ENCODE assay signal across 1 cellular context in the genomic region with DNA sequence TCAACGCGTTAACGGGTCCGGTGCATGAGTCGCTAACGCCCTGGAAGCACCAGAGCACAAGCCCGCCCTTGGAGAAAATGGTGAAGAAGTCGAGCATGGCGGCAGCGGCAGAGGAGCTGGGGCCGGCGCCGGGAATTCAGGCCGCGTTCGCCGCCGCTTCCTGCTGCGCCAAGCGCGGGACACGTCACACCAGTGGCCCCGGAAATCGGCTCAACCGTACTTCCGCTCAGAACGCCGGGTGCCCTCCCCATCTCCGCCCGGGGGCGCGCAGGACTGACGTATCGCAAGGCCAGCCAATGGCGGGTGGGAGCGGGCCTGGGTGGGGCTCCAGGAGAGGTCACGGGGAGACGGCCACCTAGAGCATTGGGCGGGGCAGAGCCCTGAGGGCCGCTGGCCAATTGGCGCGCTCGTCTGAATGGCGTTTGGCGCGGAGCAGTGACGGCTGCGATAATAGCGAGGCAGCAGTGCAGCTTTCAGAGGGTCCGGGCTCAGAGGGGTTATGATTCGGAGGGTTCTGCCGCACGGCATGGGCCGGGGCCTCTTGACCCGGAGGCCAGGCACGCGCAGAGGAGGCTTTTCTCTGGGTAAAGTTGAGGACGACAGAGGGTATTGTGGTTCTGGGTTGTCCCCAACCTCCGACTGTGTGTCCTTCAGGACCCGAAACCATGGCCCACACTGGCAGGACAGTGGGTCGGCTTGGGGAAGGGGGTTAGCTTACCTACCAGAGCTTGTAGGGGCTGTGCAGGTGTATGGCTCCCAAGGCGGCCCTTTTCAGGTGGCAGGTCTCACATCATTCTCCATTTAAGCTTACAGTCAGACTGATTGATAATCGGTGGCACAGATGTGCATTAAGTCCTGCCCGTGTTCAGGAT.
TF ChIP-seq lines count a peak whose summit lies in the region.

A gene (plus strand): TSS at position 447 of the 872 bp plus-strand sequence. CDS start 53 bp downstream, at position 500.
A gene with protein sequence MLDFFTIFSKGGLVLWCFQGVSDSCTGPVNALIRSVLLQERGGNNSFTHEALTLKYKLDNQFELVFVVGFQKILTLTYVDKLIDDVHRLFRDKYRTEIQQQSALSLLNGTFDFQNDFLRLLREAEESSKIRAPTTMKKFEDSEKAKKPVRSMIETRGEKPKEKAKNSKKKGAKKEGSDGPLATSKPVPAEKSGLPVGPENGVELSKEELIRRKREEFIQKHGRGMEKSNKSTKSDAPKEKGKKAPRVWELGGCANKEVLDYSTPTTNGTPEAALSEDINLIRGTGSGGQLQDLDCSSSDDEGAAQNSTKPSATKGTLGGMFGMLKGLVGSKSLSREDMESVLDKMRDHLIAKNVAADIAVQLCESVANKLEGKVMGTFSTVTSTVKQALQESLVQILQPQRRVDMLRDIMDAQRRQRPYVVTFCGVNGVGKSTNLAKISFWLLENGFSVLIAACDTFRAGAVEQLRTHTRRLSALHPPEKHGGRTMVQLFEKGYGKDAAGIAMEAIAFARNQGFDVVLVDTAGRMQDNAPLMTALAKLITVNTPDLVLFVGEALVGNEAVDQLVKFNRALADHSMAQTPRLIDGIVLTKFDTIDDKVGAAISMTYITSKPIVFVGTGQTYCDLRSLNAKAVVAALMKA (minus strand): TSS at position 188 of the 872 bp plus-strand sequence. CDS start 91 bp downstream, at position 97.

TF ChIP-seq in GM23338, 12 proteins besides CTCF, POLR2A, EP300 and RAD21:
- TF ChIP-seq EZH2 (IDR thresholded peaks at IDR 0.05; ENCODE audit: low read depth, unreplicated experiment), result no peak
- TF ChIP-seq JUNB (IDR thresholded peaks at IDR 0.05; ENCODE audit: unreplicated experiment), result no peak
- TF ChIP-seq CREB1 (CRISPR knock-in tag; IDR thresholded peaks at IDR 0.05; ENCODE audit: low read depth), result peak; percentile 98
- TF ChIP-seq, protein P1, sequence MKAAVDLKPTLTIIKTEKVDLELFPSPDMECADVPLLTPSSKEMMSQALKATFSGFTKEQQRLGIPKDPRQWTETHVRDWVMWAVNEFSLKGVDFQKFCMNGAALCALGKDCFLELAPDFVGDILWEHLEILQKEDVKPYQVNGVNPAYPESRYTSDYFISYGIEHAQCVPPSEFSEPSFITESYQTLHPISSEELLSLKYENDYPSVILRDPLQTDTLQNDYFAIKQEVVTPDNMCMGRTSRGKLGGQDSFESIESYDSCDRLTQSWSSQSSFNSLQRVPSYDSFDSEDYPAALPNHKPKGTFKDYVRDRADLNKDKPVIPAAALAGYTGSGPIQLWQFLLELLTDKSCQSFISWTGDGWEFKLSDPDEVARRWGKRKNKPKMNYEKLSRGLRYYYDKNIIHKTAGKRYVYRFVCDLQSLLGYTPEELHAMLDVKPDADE (IDR thresholded peaks at IDR 0.05), result peak; percentile 70
- TF ChIP-seq, protein P2, sequence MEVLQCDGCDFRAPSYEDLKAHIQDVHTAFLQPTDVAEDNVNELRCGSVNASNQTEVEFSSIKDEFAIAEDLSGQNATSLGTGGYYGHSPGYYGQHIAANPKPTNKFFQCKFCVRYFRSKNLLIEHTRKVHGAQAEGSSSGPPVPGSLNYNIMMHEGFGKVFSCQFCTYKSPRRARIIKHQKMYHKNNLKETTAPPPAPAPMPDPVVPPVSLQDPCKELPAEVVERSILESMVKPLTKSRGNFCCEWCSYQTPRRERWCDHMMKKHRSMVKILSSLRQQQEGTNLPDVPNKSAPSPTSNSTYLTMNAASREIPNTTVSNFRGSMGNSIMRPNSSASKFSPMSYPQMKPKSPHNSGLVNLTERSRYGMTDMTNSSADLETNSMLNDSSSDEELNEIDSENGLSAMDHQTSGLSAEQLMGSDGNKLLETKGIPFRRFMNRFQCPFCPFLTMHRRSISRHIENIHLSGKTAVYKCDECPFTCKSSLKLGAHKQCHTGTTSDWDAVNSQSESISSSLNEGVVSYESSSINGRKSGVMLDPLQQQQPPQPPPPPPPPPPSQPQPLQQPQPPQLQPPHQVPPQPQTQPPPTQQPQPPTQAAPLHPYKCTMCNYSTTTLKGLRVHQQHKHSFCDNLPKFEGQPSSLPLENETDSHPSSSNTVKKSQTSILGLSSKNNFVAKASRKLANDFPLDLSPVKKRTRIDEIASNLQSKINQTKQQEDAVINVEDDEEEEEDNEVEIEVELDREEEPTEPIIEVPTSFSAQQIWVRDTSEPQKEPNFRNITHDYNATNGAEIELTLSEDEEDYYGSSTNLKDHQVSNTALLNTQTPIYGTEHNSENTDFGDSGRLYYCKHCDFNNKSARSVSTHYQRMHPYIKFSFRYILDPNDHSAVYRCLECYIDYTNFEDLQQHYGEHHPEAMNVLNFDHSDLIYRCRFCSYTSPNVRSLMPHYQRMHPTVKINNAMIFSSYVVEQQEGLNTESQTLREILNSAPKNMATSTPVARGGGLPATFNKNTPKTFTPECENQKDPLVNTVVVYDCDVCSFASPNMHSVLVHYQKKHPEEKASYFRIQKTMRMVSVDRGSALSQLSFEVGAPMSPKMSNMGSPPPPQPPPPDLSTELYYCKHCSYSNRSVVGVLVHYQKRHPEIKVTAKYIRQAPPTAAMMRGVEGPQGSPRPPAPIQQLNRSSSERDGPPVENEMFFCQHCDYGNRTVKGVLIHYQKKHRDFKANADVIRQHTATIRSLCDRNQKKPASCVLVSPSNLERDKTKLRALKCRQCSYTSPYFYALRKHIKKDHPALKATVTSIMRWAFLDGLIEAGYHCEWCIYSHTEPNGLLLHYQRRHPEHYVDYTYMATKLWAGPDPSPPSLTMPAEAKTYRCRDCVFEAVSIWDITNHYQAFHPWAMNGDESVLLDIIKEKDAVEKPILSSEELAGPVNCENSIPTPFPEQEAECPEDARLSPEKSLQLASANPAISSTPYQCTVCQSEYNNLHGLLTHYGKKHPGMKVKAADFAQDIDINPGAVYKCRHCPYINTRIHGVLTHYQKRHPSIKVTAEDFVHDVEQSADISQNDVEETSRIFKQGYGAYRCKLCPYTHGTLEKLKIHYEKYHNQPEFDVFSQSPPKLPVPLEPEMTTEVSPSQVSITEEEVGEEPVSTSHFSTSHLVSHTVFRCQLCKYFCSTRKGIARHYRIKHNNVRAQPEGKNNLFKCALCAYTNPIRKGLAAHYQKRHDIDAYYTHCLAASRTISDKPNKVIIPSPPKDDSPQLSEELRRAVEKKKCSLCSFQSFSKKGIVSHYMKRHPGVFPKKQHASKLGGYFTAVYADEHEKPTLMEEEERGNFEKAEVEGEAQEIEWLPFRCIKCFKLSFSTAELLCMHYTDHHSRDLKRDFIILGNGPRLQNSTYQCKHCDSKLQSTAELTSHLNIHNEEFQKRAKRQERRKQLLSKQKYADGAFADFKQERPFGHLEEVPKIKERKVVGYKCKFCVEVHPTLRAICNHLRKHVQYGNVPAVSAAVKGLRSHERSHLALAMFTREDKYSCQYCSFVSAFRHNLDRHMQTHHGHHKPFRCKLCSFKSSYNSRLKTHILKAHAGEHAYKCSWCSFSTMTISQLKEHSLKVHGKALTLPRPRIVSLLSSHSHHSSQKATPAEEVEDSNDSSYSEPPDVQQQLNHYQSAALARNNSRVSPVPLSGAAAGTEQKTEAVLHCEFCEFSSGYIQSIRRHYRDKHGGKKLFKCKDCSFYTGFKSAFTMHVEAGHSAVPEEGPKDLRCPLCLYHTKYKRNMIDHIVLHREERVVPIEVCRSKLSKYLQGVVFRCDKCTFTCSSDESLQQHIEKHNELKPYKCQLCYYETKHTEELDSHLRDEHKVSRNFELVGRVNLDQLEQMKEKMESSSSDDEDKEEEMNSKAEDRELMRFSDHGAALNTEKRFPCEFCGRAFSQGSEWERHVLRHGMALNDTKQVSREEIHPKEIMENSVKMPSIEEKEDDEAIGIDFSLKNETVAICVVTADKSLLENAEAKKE (CRISPR knock-in tag; IDR thresholded peaks at IDR 0.05), result no peak
- TF ChIP-seq POLR2AphosphoS5 (IDR thresholded peaks at IDR 0.05; ENCODE audit: low read depth), result peak; percentile 84
TF ChIP-seq in GM23338: peak in this region for 3.
